8 cellular contexts compared by ENCODE assay signal in the genomic region with DNA sequence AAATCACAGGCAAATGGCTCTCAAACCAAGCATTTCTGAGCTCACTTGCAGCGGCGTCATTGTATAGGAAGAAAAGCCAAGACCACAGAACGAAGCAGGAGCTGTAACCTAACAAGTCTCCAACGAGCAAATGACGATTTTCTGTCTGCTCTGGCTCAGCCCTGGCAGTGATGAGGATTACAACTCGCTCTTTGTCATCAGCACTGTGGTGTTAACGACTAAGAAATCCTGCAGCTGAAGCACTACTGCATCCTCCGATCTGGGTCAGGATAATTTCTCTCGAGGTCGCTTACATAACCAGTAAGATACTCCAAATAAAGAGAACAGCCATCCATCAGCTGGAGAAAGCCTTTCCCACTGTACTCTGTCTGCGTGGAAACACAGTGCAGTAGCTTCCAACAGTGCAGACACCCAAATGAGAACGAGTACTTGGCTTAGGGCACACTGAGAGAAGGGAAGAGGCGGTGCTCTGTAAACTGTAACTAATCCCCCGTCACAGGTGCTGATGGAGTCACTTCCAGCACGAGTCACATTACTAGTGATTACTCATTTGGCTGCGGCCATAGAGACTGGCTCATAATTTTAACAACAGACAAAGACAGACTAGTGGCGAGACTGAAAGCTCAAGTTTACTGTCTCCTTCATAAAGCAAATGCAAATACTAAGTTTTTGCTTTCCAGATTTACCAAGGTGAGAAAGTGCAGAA.
DNase-seq lines count a peak whose midpoint lies in the region; ATAC-seq and TF ChIP-seq lines count a peak whose summit lies in the region.

No MANE protein-coding gene starts in this region.

- H3K4me2 ChIP-seq in SK-N-SH: peak overlapping the region; percentile 75

- H2AFZ ChIP-seq in SK-N-SH (ENCODE audit: low read depth): no peak overlapping the region

- H3K4me1 Mint-ChIP-seq in HFFc6 (ENCODE audit: low read depth): peaks cover 24% of the 10 kb centered on the region
- H3K4me1 Mint-ChIP-seq in activated naive CD8-positive, alpha-beta T cell treated with anti-CD3 and anti-CD28 coated beads, Interleukin-2, amount 50 U/mL, for 24 hours: peaks cover 27% of the 10 kb centered on the region

- POLR2A ChIA-PET in SK-N-SH (lab: Yijun Ruan, JAX): interaction anchor here (0.6 to 2.3 kb wide), 9 partner anchors 12 to 444 kb away, joined by 3 to 10 read pairs (median 4); a partner anchor contains a TSS

- no peak; the same call in 1 of the 2 replicates for TF ChIP-seq RAD21 in SK-N-SH (IDR thresholded peaks at IDR 0.05; ENCODE audit: low read length)

- H3K9me3 ChIP-seq in SK-N-SH (no peaks in the 10 kb centered on the region), upper lobe of left lung (no peaks in the 10 kb centered on the region)

- peak in 1 of 2 experiments; percentile 53; a peak in 1 of 4 replicates for TF ChIP-seq EP300 in SK-N-SH (IDR thresholded peaks at IDR 0.05; ENCODE audit: borderline replicate concordance in 1 of 2, low read depth in 1 of 2, low read length in 1 of 2)
- TF ChIP-seq EP300 in upper lobe of left lung (IDR thresholded peaks at IDR 0.05): peak in 1 of 4 donors; percentile 94

- H3K27ac ChIP-seq in SK-N-SH (ENCODE audit: low read depth in 2 of 2, low read length in 1 of 2): peak overlapping the region; percentile 98 to 99
- peak overlapping the region; percentile 88 to 95 (median 92) for H3K27ac ChIP-seq in upper lobe of left lung

- H3K4me1 ChIP-seq in SK-N-SH (ENCODE audit: control insufficient read depth in 1 of 2, insufficient read depth in 2 of 2, low read depth in 1 of 2, low read length in 1 of 2): peaks cover 0 to 5% of the 10 kb centered on the region in 2 experiments; a peak in 1 of 4 replicates
- peaks cover 19 to 27% (median 21%) of the 10 kb centered on the region in 4 donors for H3K4me1 ChIP-seq in upper lobe of left lung

- H3K36me3 ChIP-seq in SK-N-SH (replicated peaks in 1 of 2; ENCODE audit: control insufficient read depth in 1 of 2, insufficient read depth in 2 of 2, low read length in 1 of 2) (peaks cover 0 to 2% of the 10 kb centered on the region in 2 experiments), upper lobe of left lung (no peaks in the 10 kb centered on the region)

- peaks cover 50% of the 10 kb centered on the region for H3F3A ChIP-seq in SK-N-SH (replicated peaks; ENCODE audit: insufficient read depth)

- H3K9me2 ChIP-seq in SK-N-SH: no peaks in the 10 kb centered on the region

- peaks cover 5% of the 10 kb centered on the region; the same call in 1 of the 2 replicates for H3K27me3 Mint-ChIP-seq in HFFc6 (ENCODE audit: insufficient read depth)
- no peaks in the 10 kb centered on the region for H3K27me3 Mint-ChIP-seq in activated naive CD8-positive, alpha-beta T cell treated with anti-CD3 and anti-CD28 coated beads, Interleukin-2, amount 50 U/mL, for 24 hours

- DNase-seq in GM10266 (ENCODE audit: extremely low spot score): peak; percentile 70
- peak; percentile 97 for DNase-seq in HFFc6
- peak; percentile 96 for DNase-seq in NB4 (ENCODE audit: low read depth)
- DNase-seq in SK-N-SH: peak; percentile 49
- DNase-seq in activated naive CD8-positive, alpha-beta T cell treated with anti-CD3 and anti-CD28 coated beads, Interleukin-2, amount 50 U/mL, for 24 hours: peak; percentile 64
- peak; percentile 91 for DNase-seq in cardiac septum (ENCODE audit: low spot score)
- peak; percentile 94 for DNase-seq in pons (ENCODE audit: low spot score)
- peak in 1 of 2 donors; percentile 95 for DNase-seq in upper lobe of left lung

- H3K27ac Mint-ChIP-seq in HFFc6: peak overlapping the region; percentile 98
- H3K27ac Mint-ChIP-seq in activated naive CD8-positive, alpha-beta T cell treated with anti-CD3 and anti-CD28 coated beads, Interleukin-2, amount 50 U/mL, for 24 hours: peak overlapping the region; percentile 97

- H3K79me2 ChIP-seq in SK-N-SH (ENCODE audit: insufficient read depth): peaks cover 93% of the 10 kb centered on the region

- ATAC-seq in activated naive CD8-positive, alpha-beta T cell treated with anti-CD3 and anti-CD28 coated beads, Interleukin-2, amount 50 U/mL, for 24 hours: peak; percentile 98
- peak; percentile 96 to 99 for ATAC-seq in upper lobe of left lung (ENCODE audit: low FRiP score in 2 of 2)

- H4K20me1 ChIP-seq in SK-N-SH (ENCODE audit: insufficient read depth): peaks cover 22% of the 10 kb centered on the region; the same call in 1 of the 2 replicates

- TF ChIP-seq POLR2A in NB4 (IDR thresholded peaks at IDR 0.05; ENCODE audit: extremely low read depth, insufficient read length) (peak; percentile 98), upper lobe of left lung (IDR thresholded peaks at IDR 0.05) (peak; percentile 54 to 98 (median 92))

- WGBS in SK-N-SH (ENCODE audit: low lambda C conversion rate): 1% methylated on average over 17 of the region's 17 CpGs
- 0 to 1% methylated on average over 17 of the region's 17 CpGs for WGBS in upper lobe of left lung, 2 donors

- H3K27me3 ChIP-seq in SK-N-SH (ENCODE audit: insufficient read depth) (no peaks in the 10 kb centered on the region), upper lobe of left lung (no peaks in the 10 kb centered on the region)

- CTCF ChIA-PET in SK-N-SH (lab: Yijun Ruan, JAX): interaction anchor here (0.6 to 2.0 kb wide), 12 partner anchors 8 to 444 kb away, joined by 3 to 7 read pairs (median 4); no protein-coding TSS in a partner anchor

- H3K9me3 Mint-ChIP-seq in HFFc6: no peaks in the 10 kb centered on the region
- no peaks in the 10 kb centered on the region for H3K9me3 Mint-ChIP-seq in activated naive CD8-positive, alpha-beta T cell treated with anti-CD3 and anti-CD28 coated beads, Interleukin-2, amount 50 U/mL, for 24 hours

- no peaks in the 10 kb centered on the region for H3K36me3 Mint-ChIP-seq in HFFc6 (ENCODE audit: low read depth)
- H3K36me3 Mint-ChIP-seq in activated naive CD8-positive, alpha-beta T cell treated with anti-CD3 and anti-CD28 coated beads, Interleukin-2, amount 50 U/mL, for 24 hours (ENCODE audit: low read depth): peaks cover 2% of the 10 kb centered on the region

- H3K4me3 ChIP-seq in NB4 (ENCODE audit: low read depth, low read length): peak overlapping the region; percentile 79
- peak overlapping the region; percentile 71 to 79 for H3K4me3 ChIP-seq in SK-N-SH (ENCODE audit: low read depth in 2 of 2, low read length in 1 of 2)
- peak overlapping the region; percentile 1 to 55 (median 52) for H3K4me3 ChIP-seq in upper lobe of left lung

- TF ChIP-seq CTCF in GM10266 (IDR thresholded peaks at IDR 0.05; ENCODE audit: control insufficient read depth, insufficient read depth, low read depth, missing control alignments) (no peak), HFFc6 (IDR thresholded peaks at IDR 0.05) (peak; percentile 60), NB4 (IDR thresholded peaks at IDR 0.05; ENCODE audit: low read depth, low read length) (peak; percentile 21), SK-N-SH (IDR thresholded peaks at IDR 0.05) (peak; percentile 46), upper lobe of left lung (IDR thresholded peaks at IDR 0.05) (peak; percentile 16 to 69 (median 50))

- H3K9ac ChIP-seq in SK-N-SH: peak overlapping the region; percentile 91

- intact Hi-C loops in cardiac septum (cut with DNase I): loop anchor here (2.0 to 5.0 kb wide), 4 partner anchors 198 to 443 kb away; a partner anchor contains a TSS

- H3K4me3 Mint-ChIP-seq in HFFc6: peak overlapping the region; percentile 96
- peak overlapping the region; percentile 93 for H3K4me3 Mint-ChIP-seq in activated naive CD8-positive, alpha-beta T cell treated with anti-CD3 and anti-CD28 coated beads, Interleukin-2, amount 50 U/mL, for 24 hours

TF ChIP-seq in SK-N-SH, 30 proteins besides CTCF, POLR2A, EP300 and RAD21 (continues in another document):
- TF ChIP-seq SMC3 (IDR thresholded peaks at IDR 0.05; ENCODE audit: low read depth, low read length) (no peak), MEF2A (IDR thresholded peaks at IDR 0.05; ENCODE audit: borderline replicate concordance, low read depth) (no peak), JUND (IDR thresholded peaks at IDR 0.05) (peak; percentile 67), NRF1 (IDR thresholded peaks at IDR 0.05; ENCODE audit: low read depth, low read length) (no peak)
- TF ChIP-seq, protein P1, sequence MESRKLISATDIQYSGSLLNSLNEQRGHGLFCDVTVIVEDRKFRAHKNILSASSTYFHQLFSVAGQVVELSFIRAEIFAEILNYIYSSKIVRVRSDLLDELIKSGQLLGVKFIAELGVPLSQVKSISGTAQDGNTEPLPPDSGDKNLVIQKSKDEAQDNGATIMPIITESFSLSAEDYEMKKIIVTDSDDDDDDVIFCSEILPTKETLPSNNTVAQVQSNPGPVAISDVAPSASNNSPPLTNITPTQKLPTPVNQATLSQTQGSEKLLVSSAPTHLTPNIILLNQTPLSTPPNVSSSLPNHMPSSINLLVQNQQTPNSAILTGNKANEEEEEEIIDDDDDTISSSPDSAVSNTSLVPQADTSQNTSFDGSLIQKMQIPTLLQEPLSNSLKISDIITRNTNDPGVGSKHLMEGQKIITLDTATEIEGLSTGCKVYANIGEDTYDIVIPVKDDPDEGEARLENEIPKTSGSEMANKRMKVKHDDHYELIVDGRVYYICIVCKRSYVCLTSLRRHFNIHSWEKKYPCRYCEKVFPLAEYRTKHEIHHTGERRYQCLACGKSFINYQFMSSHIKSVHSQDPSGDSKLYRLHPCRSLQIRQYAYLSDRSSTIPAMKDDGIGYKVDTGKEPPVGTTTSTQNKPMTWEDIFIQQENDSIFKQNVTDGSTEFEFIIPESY (IDR thresholded peaks at IDR 0.05; ENCODE audit: borderline replicate concordance, low read depth): no peak
- TF ChIP-seq, protein P2, sequence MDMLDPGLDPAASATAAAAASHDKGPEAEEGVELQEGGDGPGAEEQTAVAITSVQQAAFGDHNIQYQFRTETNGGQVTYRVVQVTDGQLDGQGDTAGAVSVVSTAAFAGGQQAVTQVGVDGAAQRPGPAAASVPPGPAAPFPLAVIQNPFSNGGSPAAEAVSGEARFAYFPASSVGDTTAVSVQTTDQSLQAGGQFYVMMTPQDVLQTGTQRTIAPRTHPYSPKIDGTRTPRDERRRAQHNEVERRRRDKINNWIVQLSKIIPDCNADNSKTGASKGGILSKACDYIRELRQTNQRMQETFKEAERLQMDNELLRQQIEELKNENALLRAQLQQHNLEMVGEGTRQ (IDR thresholded peaks at IDR 0.05; ENCODE audit: borderline replicate concordance, low read depth, low read length): no peak
